Comparison of ENCODE assay signal across 8 cellular contexts in genomic region chr4:7960790-7961655, GRCh38. TPM values are rescaled to one million over a fixed set of nuclear protein-coding genes. Genes with fewer than 3 reads are reported as not detected.
A peak's percentile ranks its signal among the peaks of the same experiment; 100 is the strongest.
DNase-seq lines count a peak whose midpoint lies in the region; ATAC-seq and TF ChIP-seq lines count a peak whose summit lies in the region.

No MANE protein-coding gene starts in this region.

- ATAC-seq in GM18867 (IDR thresholded peaks at IDR 0.05; ENCODE audit: unreplicated experiment) (peak; percentile 50), HG03025 (IDR thresholded peaks at IDR 0.05; ENCODE audit: low FRiP score, unreplicated experiment) (peak; percentile 49)

- H4K20me1 ChIP-seq in neural progenitor cell (ENCODE audit: low read depth) = no peaks in the 10 kb centered on the region

- H3K4me3 ChIP-seq in neural progenitor cell (no peak overlapping the region), H7 (ENCODE audit: insufficient read depth, low read depth, low read length) (no peak overlapping the region)

- H3K79me2 ChIP-seq in neural progenitor cell (ENCODE audit: low read depth) = no peaks in the 10 kb centered on the region

- H3K4me3 Mint-ChIP-seq in chondrocyte (ENCODE audit: unreplicated experiment) (no peak overlapping the region), neural progenitor cell (peak overlapping the region; percentile 36)

- H3K9me3 ChIP-seq in neural progenitor cell (ENCODE audit: low read depth) = no peaks in the 10 kb centered on the region

- H3K27me3 ChIP-seq in neural progenitor cell (no peaks in the 10 kb centered on the region), H7 (ENCODE audit: control insufficient read depth, insufficient read depth, low read length) (no peaks in the 10 kb centered on the region)

- H3K4me1 Mint-ChIP-seq in chondrocyte (ENCODE audit: low read depth) (peaks cover 13% of the 10 kb centered on the region), neural progenitor cell (peaks cover 19% of the 10 kb centered on the region)

- H3K36me3 ChIP-seq in neural progenitor cell (no peaks in the 10 kb centered on the region), H7 (replicated peaks; ENCODE audit: control insufficient read depth, insufficient read depth, low read length) (no peaks in the 10 kb centered on the region)

- H3K36me3 Mint-ChIP-seq in chondrocyte (ENCODE audit: low read depth) (no peaks in the 10 kb centered on the region), neural progenitor cell (no peaks in the 10 kb centered on the region)

- no peak overlapping the region for H3K27ac ChIP-seq in neural progenitor cell

- H3K4me1 ChIP-seq in neural progenitor cell = no peaks in the 10 kb centered on the region

- H3K27me3 Mint-ChIP-seq in chondrocyte (ENCODE audit: low read depth) = no peaks in the 10 kb centered on the region
- H3K27me3 Mint-ChIP-seq in neural progenitor cell (ENCODE audit: insufficient read depth, low read depth) = no peaks in the 10 kb centered on the region

- H3K27ac Mint-ChIP-seq in chondrocyte (ENCODE audit: unreplicated experiment) (peak overlapping the region; percentile 86), neural progenitor cell (peak overlapping the region; percentile 78)

- TF ChIP-seq CTCF in chondrocyte (IDR thresholded peaks at IDR 0.05) = no peak
- no peak for TF ChIP-seq CTCF in neural progenitor cell (IDR thresholded peaks at IDR 0.05)

- H3K4me2 ChIP-seq in neural progenitor cell = no peak overlapping the region

- no peaks in the 10 kb centered on the region for H3F3A ChIP-seq in neural progenitor cell (ENCODE audit: low read depth)

- no peaks in the 10 kb centered on the region for H3K9me3 Mint-ChIP-seq in chondrocyte (ENCODE audit: low read depth)
- no peaks in the 10 kb centered on the region for H3K9me3 Mint-ChIP-seq in neural progenitor cell

- no peak overlapping the region for H2AFZ ChIP-seq in neural progenitor cell (replicated peaks)

- DNase-seq in T-helper 2 cell (peak in 3 of 5 experiments; percentile 36 to 91 (median 64)), chondrocyte (ENCODE audit: low spot score) (no peak), neural progenitor cell (ENCODE audit: low spot score) (no peak), ureter (ENCODE audit: low spot score) (peak; percentile 71), SK-N-DZ (ENCODE audit: low spot score) (no peak), H7 (no peak)

- H3K9ac ChIP-seq in neural progenitor cell = no peak overlapping the region

RNA-seq across cellular contexts. Expression of gene AFAP1, which starts 21.4 kb away (rescaled TPM):
- total RNA-seq in chondrocyte (107 to 119 TPM (median 118 TPM) in 3 replicates), neural progenitor cell (ENCODE audit: low replicate concordance) (6.7 and 8.2 TPM in 2 replicates), ureter (29.5 TPM)
- 20.4 and 24.0 TPM in 2 replicates for polyA plus RNA-seq in SK-N-DZ (2014; cell fraction: cytosol; rRNA removed)
- 17.3 and 27.1 TPM in 2 replicates for polyA plus RNA-seq in SK-N-DZ (2014; cell fraction: nucleus; rRNA removed)
- total RNA-seq in H7 (2014; rRNA removed; shearing (Covaris generic)) = 11.3 TPM in 2 replicates

Comparison
In these comparisons a context has a peak if more than half of its experiments do, and no peak if none do; other contexts are left out.
1. DNase-seq: peak in T-helper 2 cell (3 of 5) and ureter (single experiment); none in chondrocyte (single experiment), neural progenitor cell (single experiment), SK-N-DZ (single experiment) and H7 (single experiment).